In genomic region chr12:64098709-64099354, GRCh38 we compare ENCODE assay signal across 12 cellular contexts.
DNase-seq lines count a peak whose midpoint lies in the region; ATAC-seq and TF ChIP-seq lines count a peak whose summit lies in the region.
"Had no signal": no experiment of that assay in that cellular context is flagged by ENCODE, and none has a peak within 500 bp of the region (broad histone marks: within the 10 kb centered on the region; RNA-seq: fewer than 3 reads in every experiment).

No MANE protein-coding gene starts in this region.

- CTCF ChIA-PET in CD4-positive, alpha-beta memory T cell (lab: Charles Lee; ENCODE audit: partially characterized antibody), result no interaction called here

- H3K27ac ChIP-seq in left ventricle myocardium inferior (replicated peaks) (peak overlapping the region; percentile 45), upper lobe of right lung (no peak overlapping the region), smooth muscle cell (ENCODE audit: low read depth) (no peak overlapping the region)
- no peak overlapping the region for H3K27ac ChIP-seq in CD4-positive, alpha-beta memory T cell (ENCODE audit: low read depth, low read length)

- H4K20me1 ChIP-seq in smooth muscle cell (ENCODE audit: low read depth), result no peaks in the 10 kb centered on the region

- intact Hi-C loops in Right ventricle myocardium inferior (cut with DNase I) (loop anchor here (5.0 kb wide), 1 partner anchor 123 kb away; the partner anchor contains the start of gene KICS2), cardiac septum (cut with DNase I) (loop anchor here (5.0 kb wide), 1 partner anchor 83 kb away; no protein-coding TSS in a partner anchor), left ventricle myocardium inferior (cut with micrococcal nuclease) (no loop called here), upper lobe of right lung (cut with DNase I) (no loop called here)
- intact Hi-C loops in CD4-positive, alpha-beta memory T cell (cut with micrococcal nuclease), result no loop called here

- H3K36me3 ChIP-seq in left ventricle myocardium inferior (peaks cover 4% of the 10 kb centered on the region), upper lobe of right lung (no peaks in the 10 kb centered on the region), smooth muscle cell (ENCODE audit: low read depth) (no peaks in the 10 kb centered on the region)
- no peaks in the 10 kb centered on the region for H3K36me3 ChIP-seq in CD4-positive, alpha-beta memory T cell (ENCODE audit: insufficient read depth, low read length)

- no peaks in the 10 kb centered on the region for H3F3A ChIP-seq in smooth muscle cell (ENCODE audit: low read depth)

- H3K79me2 ChIP-seq in smooth muscle cell (ENCODE audit: low read depth), result no peaks in the 10 kb centered on the region

- no peak overlapping the region for H3K4me3 Mint-ChIP-seq in CD4-positive, alpha-beta memory T cell
- H3K4me3 Mint-ChIP-seq: naive thymus-derived CD8-positive, alpha-beta T cell had no signal

- H3K4me1 ChIP-seq in left ventricle myocardium inferior, result peaks cover 20% of the 10 kb centered on the region
- no peaks in the 10 kb centered on the region for H3K4me1 ChIP-seq in upper lobe of right lung
- H3K4me1 ChIP-seq in CD4-positive, alpha-beta memory T cell (ENCODE audit: insufficient read depth, low read length), result no peaks in the 10 kb centered on the region
- H3K4me1 ChIP-seq in smooth muscle cell (ENCODE audit: low read depth), result no peaks in the 10 kb centered on the region

- POLR2A ChIA-PET in CD4-positive, alpha-beta memory T cell (lab: Charles Lee; ENCODE audit: partially characterized antibody), result no interaction called here

- no peak overlapping the region for H3K4me2 ChIP-seq in smooth muscle cell

- DNase-seq in Right ventricle myocardium inferior (ENCODE audit: missing footprints), result no peak
- no peak for DNase-seq in cardiac septum (ENCODE audit: low spot score)
- DNase-seq in left ventricle myocardium inferior, result no peak
- no peak for DNase-seq in upper lobe of right lung
- DNase-seq in CD4-positive, alpha-beta memory T cell, result no peak
- no peak for DNase-seq in smooth muscle cell (lab: John Stamatoyannopoulos, UW; ENCODE audit: unreplicated experiment)
- DNase-seq: cerebellar nuclear complex; naive thymus-derived CD8-positive, alpha-beta T cell; stimulated activated CD4-positive, alpha-beta T cell treated with anti-CD3 and anti-CD28 coated beads, Interleukin-4, amount 100 ng/mL, for 4 hours; T-helper 9 cell had no signal

- H3K9me3 Mint-ChIP-seq in CD4-positive, alpha-beta memory T cell, result no peaks in the 10 kb centered on the region
- H3K9me3 Mint-ChIP-seq: naive thymus-derived CD8-positive, alpha-beta T cell had no signal

- no peaks in the 10 kb centered on the region for H3K4me1 Mint-ChIP-seq in CD4-positive, alpha-beta memory T cell
- H3K4me1 Mint-ChIP-seq: naive thymus-derived CD8-positive, alpha-beta T cell had no signal

- ATAC-seq in Right ventricle myocardium inferior (peak; percentile 79), SK-N-SH treated with all-trans-retinoic acid at 6 μM for 48 hours (peak; percentile 58), upper lobe of right lung (no peak), HG02840 (IDR thresholded peaks at IDR 0.05; ENCODE audit: low FRiP score, unreplicated experiment) (no peak)
- ATAC-seq: naive thymus-derived CD8-positive, alpha-beta T cell had no signal

- H2AFZ ChIP-seq in smooth muscle cell (ENCODE audit: low read depth), result no peak overlapping the region

- H3K27me3 ChIP-seq in left ventricle myocardium inferior (ENCODE audit: low read depth), result no peaks in the 10 kb centered on the region
- no peaks in the 10 kb centered on the region for H3K27me3 ChIP-seq in upper lobe of right lung
- H3K27me3 ChIP-seq in CD4-positive, alpha-beta memory T cell (ENCODE audit: insufficient read depth, low read length), result peaks cover 6% of the 10 kb centered on the region
- H3K27me3 ChIP-seq in smooth muscle cell (ENCODE audit: low read depth), result no peaks in the 10 kb centered on the region

- no peak overlapping the region for H3K9ac ChIP-seq in smooth muscle cell (ENCODE audit: low read depth)

- H3K27me3 Mint-ChIP-seq in CD4-positive, alpha-beta memory T cell, result peaks cover 6 to 7% of the 10 kb centered on the region in 2 donors

- H3K4me3 ChIP-seq in left ventricle myocardium inferior, result no peak overlapping the region
- no peak overlapping the region for H3K4me3 ChIP-seq in upper lobe of right lung
- no peak overlapping the region for H3K4me3 ChIP-seq in CD4-positive, alpha-beta memory T cell (ENCODE audit: low read length in 2 of 2)
- H3K4me3 ChIP-seq in smooth muscle cell, result no peak overlapping the region

- WGBS in smooth muscle cell (ENCODE audit: low lambda C conversion rate), result 100% methylated on average over 2 of the region's 2 CpGs

- no peak overlapping the region for H3K27ac Mint-ChIP-seq in CD4-positive, alpha-beta memory T cell
- H3K27ac Mint-ChIP-seq: naive thymus-derived CD8-positive, alpha-beta T cell had no signal

- TF ChIP-seq CTCF in left ventricle myocardium inferior (IDR thresholded peaks at IDR 0.05; ENCODE audit: borderline replicate concordance), result no peak
- TF ChIP-seq CTCF in upper lobe of right lung (IDR thresholded peaks at IDR 0.05), result no peak
- no peak for TF ChIP-seq CTCF in smooth muscle cell (IDR thresholded peaks at IDR 0.05; ENCODE audit: borderline replicate concordance, insufficient read depth, poor library complexity, severe bottlenecking)

- H3K36me3 Mint-ChIP-seq in CD4-positive, alpha-beta memory T cell, result no peaks in the 10 kb centered on the region
- H3K36me3 Mint-ChIP-seq: naive thymus-derived CD8-positive, alpha-beta T cell had no signal

- H3K9me3 ChIP-seq in left ventricle myocardium inferior (replicated peaks) (no peaks in the 10 kb centered on the region), upper lobe of right lung (no peaks in the 10 kb centered on the region), smooth muscle cell (replicated peaks; ENCODE audit: low read depth) (no peaks in the 10 kb centered on the region)
- H3K9me3 ChIP-seq in CD4-positive, alpha-beta memory T cell (ENCODE audit: control insufficient read depth in 1 of 2, low read length in 2 of 2), result no peaks in the 10 kb centered on the region

TF ChIP-seq in SK-N-SH treated with all-trans-retinoic acid at 6 μM for 48 hours, 23 proteins besides CTCF, POLR2A, EP300 and RAD21:
- TF ChIP-seq SNAI2 (CRISPR knock-in tag; IDR thresholded peaks at IDR 0.05) (no peak), ZNF565 (CRISPR knock-in tag; conservative IDR thresholded peaks at IDR 0.05; ENCODE audit: low read depth) (no peak), BACH2 (CRISPR knock-in tag; IDR thresholded peaks at IDR 0.05; ENCODE audit: borderline replicate concordance) (no peak), ZNF8 (CRISPR knock-in tag; IDR thresholded peaks at IDR 0.05) (no peak), ZFP3 (CRISPR knock-in tag; IDR thresholded peaks at IDR 0.05) (no peak), OSR1 (CRISPR knock-in tag; IDR thresholded peaks at IDR 0.05) (no peak), CREB5 (CRISPR knock-in tag; IDR thresholded peaks at IDR 0.05; ENCODE audit: low read depth) (no peak), TCF4 (CRISPR knock-in tag; IDR thresholded peaks at IDR 0.05; ENCODE audit: borderline replicate concordance) (no peak)
- TF ChIP-seq, protein P1, sequence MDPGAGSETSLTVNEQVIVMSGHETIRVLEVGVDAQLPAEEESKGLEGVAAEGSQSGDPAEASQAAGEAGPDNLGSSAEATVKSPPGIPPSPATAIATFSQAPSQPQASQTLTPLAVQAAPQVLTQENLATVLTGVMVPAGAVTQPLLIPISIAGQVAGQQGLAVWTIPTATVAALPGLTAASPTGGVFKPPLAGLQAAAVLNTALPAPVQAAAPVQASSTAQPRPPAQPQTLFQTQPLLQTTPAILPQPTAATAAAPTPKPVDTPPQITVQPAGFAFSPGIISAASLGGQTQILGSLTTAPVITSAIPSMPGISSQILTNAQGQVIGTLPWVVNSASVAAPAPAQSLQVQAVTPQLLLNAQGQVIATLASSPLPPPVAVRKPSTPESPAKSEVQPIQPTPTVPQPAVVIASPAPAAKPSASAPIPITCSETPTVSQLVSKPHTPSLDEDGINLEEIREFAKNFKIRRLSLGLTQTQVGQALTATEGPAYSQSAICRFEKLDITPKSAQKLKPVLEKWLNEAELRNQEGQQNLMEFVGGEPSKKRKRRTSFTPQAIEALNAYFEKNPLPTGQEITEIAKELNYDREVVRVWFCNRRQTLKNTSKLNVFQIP (CRISPR knock-in tag; IDR thresholded peaks at IDR 0.05; ENCODE audit: borderline replicate concordance, low read depth), result no peak

Comparison
In these comparisons a context has a peak if more than half of its experiments do, and no peak if none do; other contexts are left out.
1. intact Hi-C loops: an anchor here in Right ventricle myocardium inferior (5.0 kb wide) and cardiac septum (5.0 kb wide); none called in left ventricle myocardium inferior, upper lobe of right lung and CD4-positive, alpha-beta memory T cell.
2. ATAC-seq: peak in Right ventricle myocardium inferior (single experiment) and SK-N-SH treated with all-trans-retinoic acid at 6 μM for 48 hours (single experiment); none in upper lobe of right lung (single experiment) and HG02840 (single experiment).